Comparison of ENCODE assay signal across 1 cellular context in genomic region chr7:14834456-14834855, GRCh38.
TF ChIP-seq lines count a peak whose summit lies in the region.

No MANE protein-coding gene starts in this region.

TF ChIP-seq in SK-N-SH, 30 proteins besides CTCF, POLR2A, EP300 and RAD21 (continued from another document):
- TF ChIP-seq REST (IDR thresholded peaks at IDR 0.05; ENCODE audit: low read depth, low read length) (peak; percentile 53; the same call in 1 of the 2 replicates), SMC3 (IDR thresholded peaks at IDR 0.05; ENCODE audit: low read depth, low read length) (no peak; the same call in 1 of the 2 replicates), TAF1 (IDR thresholded peaks at IDR 0.05; ENCODE audit: borderline replicate concordance, low read depth, low read length) (no peak; the same call in 1 of the 2 replicates), TEAD4 (IDR thresholded peaks at IDR 0.05; ENCODE audit: borderline replicate concordance, insufficient read depth) (peak; percentile 96), MAX (IDR thresholded peaks at IDR 0.05; ENCODE audit: low read depth) (peak; percentile 89), RFX5 (IDR thresholded peaks at IDR 0.05; ENCODE audit: low read length) (no peak), NFIC (IDR thresholded peaks at IDR 0.05; ENCODE audit: borderline replicate concordance) (peak; percentile 90), NRF1 (IDR thresholded peaks at IDR 0.05; ENCODE audit: low read depth, low read length) (no peak), RXRA (IDR thresholded peaks at IDR 0.05; ENCODE audit: borderline replicate concordance, low read depth) (peak; percentile 84; the same call in 1 of the 2 replicates), GATA2 (CRISPR knock-in tag; IDR thresholded peaks at IDR 0.05) (no peak), USF2 (IDR thresholded peaks at IDR 0.05; ENCODE audit: borderline replicate concordance, low read depth, low read length) (no peak), SIN3A (IDR thresholded peaks at IDR 0.05; ENCODE audit: borderline replicate concordance, low read depth, low read length) (peak; percentile 83; the same call in 1 of the 2 replicates)
